Comparison of ENCODE assay signal across 8 cellular contexts in the genomic region with DNA sequence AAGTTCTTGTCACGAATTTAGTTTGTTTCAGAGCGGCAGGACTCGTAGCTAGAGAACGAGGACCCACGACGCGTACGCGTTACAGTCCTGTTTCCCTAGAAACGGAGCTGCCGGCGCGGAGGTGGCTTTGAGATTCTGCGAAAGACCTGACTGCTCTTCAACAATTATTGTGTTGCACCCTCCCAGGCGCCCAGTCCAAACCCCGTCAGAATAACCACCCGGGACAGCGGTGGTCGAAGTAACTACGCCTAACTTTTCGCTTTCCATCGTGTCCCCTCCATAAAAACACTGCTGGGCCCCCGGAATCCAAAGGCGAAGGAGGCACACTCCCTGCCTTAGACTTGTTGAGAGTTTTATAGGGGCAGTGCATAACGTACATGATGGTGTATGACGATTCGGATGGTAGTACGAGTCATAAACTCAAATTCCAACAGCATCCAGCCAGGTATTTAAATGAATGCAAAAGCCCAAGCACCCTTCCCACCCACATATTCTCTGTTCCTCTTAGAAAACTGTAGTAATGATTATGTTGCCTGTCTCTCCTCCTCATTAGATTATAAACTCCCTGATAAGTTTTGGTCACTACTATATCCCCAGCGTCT. TPM values are rescaled to one million over a fixed set of nuclear protein-coding genes. Genes with fewer than 3 reads are reported as not detected.
A peak's percentile ranks its signal among the peaks of the same experiment; 100 is the strongest.
DNase-seq lines count a peak whose midpoint lies in the region; ATAC-seq and TF ChIP-seq lines count a peak whose summit lies in the region.

No MANE protein-coding gene starts in this region.

- peaks cover 28% of the 10 kb centered on the region for H3K4me1 ChIP-seq in OCI-LY1 (ENCODE audit: insufficient read depth, low read length, severe bottlenecking)
- H3K4me1 ChIP-seq in effector memory CD4-positive, alpha-beta T cell (ENCODE audit: control insufficient read depth, insufficient read depth, low read length, poor library complexity, severe bottlenecking) = peaks cover 17% of the 10 kb centered on the region

- peak overlapping the region; percentile 81 for H3K4me2 ChIP-seq in OCI-LY1 (ENCODE audit: low read length)

- no peaks in the 10 kb centered on the region for H3K27me3 ChIP-seq in OCI-LY1 (ENCODE audit: insufficient read depth, low read length)
- no peaks in the 10 kb centered on the region for H3K27me3 ChIP-seq in effector memory CD4-positive, alpha-beta T cell (replicated peaks; ENCODE audit: control insufficient read depth, insufficient read depth, low read length, poor library complexity, severe bottlenecking)

- no peaks in the 10 kb centered on the region for H3K9me2 ChIP-seq in OCI-LY1 (ENCODE audit: low read depth, low read length)

- no peak; the same call in 1 of the 2 replicates for TF ChIP-seq CTCF in OCI-LY1 (IDR thresholded peaks at IDR 0.05; ENCODE audit: low read length)

- no peaks in the 10 kb centered on the region for H3K9me3 Mint-ChIP-seq in naive B cell

- H3K36me3 ChIP-seq in OCI-LY1 (ENCODE audit: insufficient read depth, low read length) = no peaks in the 10 kb centered on the region; the same call in 1 of the 2 replicates
- no peaks in the 10 kb centered on the region for H3K36me3 ChIP-seq in effector memory CD4-positive, alpha-beta T cell (ENCODE audit: control insufficient read depth, insufficient read depth, low read length)

- no peaks in the 10 kb centered on the region for H4K20me1 ChIP-seq in OCI-LY1 (ENCODE audit: insufficient read depth, low read length)

- peaks cover 0 to 3% of the 10 kb centered on the region in 2 donors for H3K36me3 Mint-ChIP-seq in naive B cell

- H3K27me3 Mint-ChIP-seq in naive B cell = peaks cover 0 to 12% (median 8%) of the 10 kb centered on the region in 3 donors

- no peak overlapping the region for H3K27ac ChIP-seq in OCI-LY1 (ENCODE audit: low read depth, low read length, poor library complexity, severe bottlenecking)
- H3K27ac ChIP-seq in effector memory CD4-positive, alpha-beta T cell (ENCODE audit: insufficient read depth, low read length, poor library complexity, severe bottlenecking) = peak overlapping the region; percentile 96

- H3K79me2 ChIP-seq in OCI-LY1 (ENCODE audit: insufficient read depth, low read length) = peaks cover 28% of the 10 kb centered on the region

- H3K4me3 Mint-ChIP-seq in naive B cell = peak overlapping the region; percentile 95 to 100 (median 99)

- no peaks in the 10 kb centered on the region for H3F3A ChIP-seq in OCI-LY1 (ENCODE audit: insufficient read depth, low read length)

- peak overlapping the region; percentile 89 for H2AFZ ChIP-seq in OCI-LY1 (ENCODE audit: low read length)

- no peaks in the 10 kb centered on the region for H3K9me3 ChIP-seq in OCI-LY1 (ENCODE audit: low read length)
- no peaks in the 10 kb centered on the region for H3K9me3 ChIP-seq in effector memory CD4-positive, alpha-beta T cell (ENCODE audit: control insufficient read depth, low read length)

- H3K9ac ChIP-seq in OCI-LY1 (ENCODE audit: low read length) = peak overlapping the region; percentile 72

- ATAC-seq in HG02588 (IDR thresholded peaks at IDR 0.05; ENCODE audit: unreplicated experiment) (peak; percentile 21), naive B cell (ENCODE audit: low read depth in 2 of 2) (peak in 1 of 2 donors; percentile 7), HG03571 (IDR thresholded peaks at IDR 0.05; ENCODE audit: unreplicated experiment) (no peak)

- H3K4me3 ChIP-seq in OCI-LY1 (ENCODE audit: low read depth, low read length, poor library complexity, severe bottlenecking) = peak overlapping the region; percentile 82
- H3K4me3 ChIP-seq in effector memory CD4-positive, alpha-beta T cell (ENCODE audit: insufficient read depth, low read depth, low read length, poor library complexity, severe bottlenecking) = peak overlapping the region; percentile 99

- H3K27ac Mint-ChIP-seq in naive B cell = peak overlapping the region; percentile 100

- DNase-seq in NCI-H146 (lab: John Stamatoyannopoulos, UW) = peak; percentile 13
- DNase-seq in NCI-H146 treated with DMSO at 0.1 percent for 48 hours (lab: John Stamatoyannopoulos, UW; ENCODE audit: unreplicated experiment) = no peak
- DNase-seq in effector memory CD4-positive, alpha-beta T cell = no peak
- no peak for DNase-seq in naive B cell
- no peak for DNase-seq in NCI-H2081 treated with DMSO at 0.1 percent for 48 hours (lab: John Stamatoyannopoulos, UW)

- peaks cover 23 to 49% (median 31%) of the 10 kb centered on the region in 3 donors for H3K4me1 Mint-ChIP-seq in naive B cell

RNA-seq across cellular contexts. Expression of gene STAM2, which starts 0.7 kb away (rescaled TPM):
- polyA plus RNA-seq in naive B cell (ENCODE audit: low read depth in 6 of 6) = 1 to 10 TPM; 2.8 to 9.8 (median 7.6) TPM
